In the genomic region with DNA sequence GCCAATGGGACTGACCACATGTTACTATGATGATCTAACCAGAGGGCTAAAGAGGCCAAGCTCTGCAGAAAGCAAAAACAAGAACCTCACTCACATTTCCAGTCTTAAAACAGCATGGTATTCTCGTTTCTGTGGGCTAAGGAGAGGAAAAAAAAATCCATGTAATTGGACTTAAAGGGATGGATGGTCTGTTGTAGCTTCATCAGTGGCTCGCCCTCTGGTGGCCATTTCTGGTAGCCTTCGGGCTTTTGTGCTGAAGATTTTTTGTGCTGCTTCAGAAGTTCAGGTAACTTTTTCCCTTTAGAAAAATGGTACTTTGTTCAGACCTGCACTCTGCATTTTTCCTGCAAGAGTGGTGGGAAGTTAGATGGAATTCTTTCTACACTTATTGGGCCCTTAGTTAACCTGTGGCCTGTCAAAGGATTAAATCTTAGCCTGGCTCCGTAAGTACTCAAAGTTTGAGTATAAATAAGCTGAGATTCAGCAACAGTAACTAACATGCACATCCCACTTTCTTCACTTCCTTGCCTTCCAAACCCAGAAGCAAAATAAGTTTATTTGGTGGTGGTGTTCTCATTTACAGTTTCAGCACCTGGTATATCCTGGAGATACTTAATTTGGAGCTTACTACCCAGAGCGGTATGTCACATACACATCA, we compare ENCODE assay signal across 9 cellular contexts. TPM values are rescaled to one million over a fixed set of nuclear protein-coding genes. Genes with fewer than 3 reads are reported as not detected.
DNase-seq lines count a peak whose midpoint lies in the region; ATAC-seq and TF ChIP-seq lines count a peak whose summit lies in the region.
"Had no signal": no experiment of that assay in that cellular context is flagged by ENCODE, and none has a peak within 500 bp of the region (broad histone marks: within the 10 kb centered on the region; RNA-seq: fewer than 3 reads in every experiment).

No MANE protein-coding gene starts in this region.

- no peaks in the 10 kb centered on the region for H3K9me3 ChIP-seq in right lobe of liver
- H3K9me3 ChIP-seq: BLaER1 treated with 17β-estradiol and CSF1 and Interleukin-3, amounts not matched to agents 10 nM and 100 nM had no signal

- no peaks in the 10 kb centered on the region for H3K4me1 ChIP-seq in right lobe of liver

- WGBS in right lobe of liver (ENCODE audit: insufficient coverage, low coverage, low lambda C conversion rate, missing lambda C conversion rate): 38% methylated on average over 5 of the region's 5 CpGs

- no peaks in the 10 kb centered on the region for H3K27me3 ChIP-seq in right lobe of liver
- H3K27me3 ChIP-seq: BLaER1 treated with 17β-estradiol and CSF1 and Interleukin-3, amounts not matched to agents 10 nM and 100 nM had no signal

- DNase-seq in NCI-H1417 (lab: John Stamatoyannopoulos, UW): peak; percentile 37 to 67 (median 62)
- no peak for DNase-seq in NCI-H1417 treated with DMSO at 0.1 percent for 48 hours (lab: John Stamatoyannopoulos, UW)
- peak; percentile 65 for DNase-seq in NCI-H1694 (lab: John Stamatoyannopoulos, UW)
- peak; percentile 48 to 65 for DNase-seq in activated CD4-positive, alpha-beta T cell treated with anti-CD3 and anti-CD28 coated beads for 24 hours (ENCODE audit: low read depth in 2 of 2)
- peak; percentile 69 for DNase-seq in cerebellum (ENCODE audit: low spot score)
- peak in 1 of 3 donors; percentile 57 for DNase-seq in right lobe of liver
- peak; percentile 38 to 51 (median 50) for DNase-seq in stimulated activated CD4-positive, alpha-beta T cell treated with anti-CD3 and anti-CD28 coated beads, TNF-alpha, amount 100 ng/mL, for 48 hours (ENCODE audit: low read depth in 3 of 3)

- H3K36me3 ChIP-seq in right lobe of liver: no peaks in the 10 kb centered on the region

- no peak overlapping the region for H3K27ac ChIP-seq in right lobe of liver
- H3K27ac ChIP-seq: BLaER1 treated with 17β-estradiol and CSF1 and Interleukin-3, amounts not matched to agents 10 nM and 100 nM had no signal

- TF ChIP-seq POLR2A in right lobe of liver (IDR thresholded peaks at IDR 0.05): no peak

- H3K4me3 ChIP-seq in right lobe of liver: no peak overlapping the region
- H3K4me3 ChIP-seq: BLaER1 treated with 17β-estradiol and CSF1 and Interleukin-3, amounts not matched to agents 10 nM and 100 nM had no signal

- ATAC-seq in right lobe of liver (peak; percentile 59 to 78 (median 74)), HG03469 (IDR thresholded peaks at IDR 0.05; ENCODE audit: unreplicated experiment) (no peak)

- intact Hi-C loops in right lobe of liver (cut with DNase I): loop anchor here in 1 of 2 donors (5.0 kb wide), 1 partner anchor 436 kb away; no protein-coding TSS in a partner anchor

- TF ChIP-seq CTCF in right lobe of liver (IDR thresholded peaks at IDR 0.05): peak; percentile 72 to 88 (median 84)

RNA-seq across cellular contexts. Expression of a gene that starts 22.3 kb away (rescaled TPM):
- total RNA-seq in cerebellum (10.2 TPM), right lobe of liver (10 to 100 TPM in 4 of 6 experiments, 1 to 10 TPM in 2; 5.8 to 13.6 (median 10.5) TPM)

RNA-seq across cellular contexts. Expression of a gene that starts 54.7 kb away (rescaled TPM):
- total RNA-seq in cerebellum (60.9 TPM), right lobe of liver (1 to 10 TPM; 1.2 to 5.7 (median 2.9) TPM)
